Comparison of ENCODE assay signal across 8 cellular contexts in genomic region chr1:23657659-23658275, GRCh38. TPM values are rescaled to one million over a fixed set of nuclear protein-coding genes. Genes with fewer than 3 reads are reported as not detected.
A peak's percentile ranks its signal among the peaks of the same experiment; 100 is the strongest.
DNase-seq lines count a peak whose midpoint lies in the region; ATAC-seq and FAIRE-seq lines count a peak whose summit lies in the region.

No MANE protein-coding gene starts in this region.

- H3K4me1 ChIP-seq in small intestine (ENCODE audit: control insufficient read depth in 2 of 2, insufficient read depth in 1 of 2, low read depth in 1 of 2, low read length in 1 of 2): no peaks in the 10 kb centered on the region

- peak; percentile 5 for FAIRE-seq in small intestine (lab: Jason Lieb, UNC)

- H3K27ac ChIP-seq in small intestine (ENCODE audit: low read depth in 1 of 2, low read length in 1 of 2): no peak overlapping the region

- DNase-seq in Right ventricle myocardium inferior (ENCODE audit: missing footprints) (no peak), cardiac septum (ENCODE audit: low spot score) (no peak), NCI-H748 treated with DMSO at 0.1 percent for 48 hours (lab: John Stamatoyannopoulos, UW) (peak; percentile 3), head of caudate nucleus (peak in 24 of 42 donors; percentile 10 to 68 (median 26)), small intestine (peak; percentile 59)
- peak; percentile 55 for DNase-seq in activated T-cell treated with anti-CD3 and anti-CD28 coated beads, Interleukin-2, amount 50 U/mL, for 24 hours

- no peak overlapping the region for H3K4me3 ChIP-seq in small intestine (ENCODE audit: low read depth in 1 of 2, low read length in 2 of 2)

- H3K36me3 ChIP-seq in small intestine (ENCODE audit: control insufficient read depth in 2 of 2, insufficient read depth in 2 of 2, low read length in 2 of 2): no peaks in the 10 kb centered on the region

- no peak overlapping the region for H3K4me3 Mint-ChIP-seq in activated T-cell treated with anti-CD3 and anti-CD28 coated beads, Interleukin-2, amount 50 U/mL, for 24 hours

- peak; percentile 76 for ATAC-seq in Right ventricle myocardium inferior
- no peak for ATAC-seq in GM21528 (IDR thresholded peaks at IDR 0.05; ENCODE audit: low FRiP score, unreplicated experiment)
- no peak for ATAC-seq in GM18858 (IDR thresholded peaks at IDR 0.05; ENCODE audit: unreplicated experiment)

- no peaks in the 10 kb centered on the region for H3K4me1 Mint-ChIP-seq in activated T-cell treated with anti-CD3 and anti-CD28 coated beads, Interleukin-2, amount 50 U/mL, for 24 hours (ENCODE audit: low read depth)

- H3K27ac Mint-ChIP-seq in activated T-cell treated with anti-CD3 and anti-CD28 coated beads, Interleukin-2, amount 50 U/mL, for 24 hours: no peak overlapping the region

- 49 to 62% (median 57%) methylated on average over 7 of the region's 7 CpGs for WGBS in small intestine, 3 donors

- H3K9me3 Mint-ChIP-seq in activated T-cell treated with anti-CD3 and anti-CD28 coated beads, Interleukin-2, amount 50 U/mL, for 24 hours: no peaks in the 10 kb centered on the region

- H3K27me3 Mint-ChIP-seq in activated T-cell treated with anti-CD3 and anti-CD28 coated beads, Interleukin-2, amount 50 U/mL, for 24 hours: no peaks in the 10 kb centered on the region

- peaks cover 0 to 2% of the 10 kb centered on the region in 2 donors for H3K27me3 ChIP-seq in small intestine (ENCODE audit: control insufficient read depth in 2 of 2, insufficient read depth in 2 of 2, low read length in 2 of 2)

- no peaks in the 10 kb centered on the region for H3K9me3 ChIP-seq in small intestine (ENCODE audit: control insufficient read depth, low read depth)

- no peaks in the 10 kb centered on the region for H3K36me3 Mint-ChIP-seq in activated T-cell treated with anti-CD3 and anti-CD28 coated beads, Interleukin-2, amount 50 U/mL, for 24 hours (ENCODE audit: low read depth)

- intact Hi-C loops in Right ventricle myocardium inferior (cut with DNase I) (no loop called here), cardiac septum (cut with DNase I) (no loop called here), head of caudate nucleus (cut with DNase I) (no loop called here)

RNA-seq across cellular contexts. Expression of gene RPL11, which starts 33.8 kb away (rescaled TPM):
- total RNA-seq in Right ventricle myocardium inferior (681 TPM), cardiac septum (521 TPM)
- 1,000 to 10,000 TPM; 1,603 to 3,027 (median 2,739) TPM for polyA plus RNA-seq in small intestine

Comparison
In these comparisons a context has a peak if more than half of its experiments do, and no peak if none do; other contexts are left out.
1. DNase-seq: peak in NCI-H748 treated with DMSO at 0.1 percent for 48 hours (single experiment), activated T-cell treated with anti-CD3 and anti-CD28 coated beads, Interleukin-2, amount 50 U/mL, for 24 hours (single experiment), head of caudate nucleus (24 of 42) and small intestine (single experiment); none in Right ventricle myocardium inferior (single experiment) and cardiac septum (single experiment).